Comparison of ENCODE assay signal across 29 cellular contexts in the genomic region with DNA sequence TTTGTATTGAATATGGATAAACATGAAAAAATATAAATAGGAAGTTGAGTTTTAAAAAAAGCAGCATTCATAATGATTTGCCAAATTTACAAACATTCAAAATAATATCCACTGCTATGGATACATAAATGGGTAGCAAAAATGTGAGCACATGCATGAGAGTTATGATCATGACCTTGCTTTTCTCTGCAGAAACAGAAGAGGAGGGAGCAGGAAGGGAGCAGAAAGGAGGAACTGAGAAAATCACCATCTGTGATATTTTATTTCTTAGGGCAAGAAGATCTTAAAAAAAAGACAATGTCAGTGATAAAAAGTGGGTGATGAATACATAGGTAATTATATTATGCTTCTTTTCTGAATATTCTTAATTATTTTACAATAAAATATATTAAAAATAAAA.
"Had no signal": no experiment of that assay in that cellular context is flagged by ENCODE, and none has a peak within 500 bp of the region (broad histone marks: within the 10 kb centered on the region; RNA-seq: fewer than 3 reads in every experiment).

No MANE protein-coding gene starts in this region.

- FAIRE-seq: small intestine had no signal

- H3K4me1 Mint-ChIP-seq: immature natural killer cell; neural progenitor cell; stimulated activated naive CD8-positive, alpha-beta T cell treated with anti-CD3 and anti-CD28 coated beads, Interleukin-15, amount 100 ng/mL, for 72 hours had no signal

- H3K36me3 ChIP-seq: colonic mucosa, esophagus muscularis mucosa, gastroesophageal sphincter, heart right ventricle, lower lobe of right lung, neural progenitor cell, right lobe of liver, suprapubic skin, transverse colon, upper lobe of right lung, uterus had no signal

- DNase-seq: colonic mucosa; dermis blood vessel endothelial cell; effector memory CD4-positive, alpha-beta T cell; foreskin keratinocyte; heart right ventricle; hippocampal formation; immature natural killer cell; islet precursor cell; kidney glomerular epithelial cell; left colon; left ventricle myocardium superior; lower lobe of right lung; right lobe of liver; small intestine; stimulated activated CD4-positive, alpha-beta T cell treated with anti-CD3 and anti-CD28 coated beads, Interleukin-15, amount 100 ng/mL, for 24 hours; stimulated activated CD4-positive, alpha-beta T cell treated with anti-CD3 and anti-CD28 coated beads, Interleukin-4, amount 100 ng/mL, for 1 hour; stimulated activated CD8-positive, alpha-beta memory T cell treated with anti-CD3 and anti-CD28 coated beads, Interleukin-4, amount 100 ng/mL, for 48 hours; stimulated activated naive CD4-positive, alpha-beta T cell; stimulated activated naive CD8-positive, alpha-beta T cell treated with anti-CD3 and anti-CD28 coated beads, Interleukin-15, amount 100 ng/mL, for 72 hours; transverse colon; upper lobe of right lung; uterus had no signal

- ATAC-seq: gastroesophageal sphincter; left ventricle myocardium superior; natural killer cell treated with Interleukin-12 subunit alpha and Interleukin-12 subunit beta and Interleukin-15 and Interleukin-18, amount 100 ng/mL, for 72 hours had no signal

- H3K27ac Mint-ChIP-seq: immature natural killer cell; natural killer cell treated with Interleukin-12 subunit alpha and Interleukin-12 subunit beta and Interleukin-15 and Interleukin-18, amount 100 ng/mL, for 72 hours; neural progenitor cell; progenitor cell of endocrine pancreas; stimulated activated naive CD8-positive, alpha-beta T cell treated with anti-CD3 and anti-CD28 coated beads, Interleukin-15, amount 100 ng/mL, for 72 hours had no signal

- H2AFZ ChIP-seq: neural progenitor cell, parathyroid adenoma had no signal

- H3K27ac ChIP-seq: colonic mucosa, esophagus muscularis mucosa, foreskin keratinocyte, gastroesophageal sphincter, heart right ventricle, lower lobe of right lung, neural progenitor cell, parathyroid adenoma, right lobe of liver, suprapubic skin, transverse colon, upper lobe of right lung, uterus had no signal

- H3K79me2 ChIP-seq: parathyroid adenoma had no signal

- H3K4me2 ChIP-seq: neural progenitor cell had no signal

- H3K36me3 Mint-ChIP-seq: neural progenitor cell had no signal

- H3K9me3 ChIP-seq: colonic mucosa, right lobe of liver, suprapubic skin, upper lobe of right lung had no signal

- H3K4me1 ChIP-seq: colonic mucosa, esophagus muscularis mucosa, foreskin keratinocyte, gastroesophageal sphincter, heart right ventricle, lower lobe of right lung, neural progenitor cell, parathyroid adenoma, right lobe of liver, suprapubic skin, transverse colon, upper lobe of right lung, uterus had no signal

- H3K4me3 Mint-ChIP-seq: immature natural killer cell; natural killer cell treated with Interleukin-12 subunit alpha and Interleukin-12 subunit beta and Interleukin-15 and Interleukin-18, amount 100 ng/mL, for 72 hours; neural progenitor cell; stimulated activated naive CD8-positive, alpha-beta T cell treated with anti-CD3 and anti-CD28 coated beads, Interleukin-15, amount 100 ng/mL, for 72 hours had no signal

- H3K4me3 ChIP-seq: colonic mucosa, esophagus muscularis mucosa, gastroesophageal sphincter, heart right ventricle, lower lobe of right lung, neural progenitor cell, right lobe of liver, suprapubic skin, transverse colon, upper lobe of right lung, uterus had no signal
